30 cellular contexts compared by ENCODE assay signal in genomic region chr17:28324776-28325175, GRCh38. TPM values are rescaled to one million over a fixed set of nuclear protein-coding genes. Genes with fewer than 3 reads are reported as not detected.
DNase-seq lines count a peak whose midpoint lies in the region; ATAC-seq and TF ChIP-seq lines count a peak whose summit lies in the region.
"Had no signal": no experiment of that assay in that cellular context is flagged by ENCODE, and none has a peak within 500 bp of the region (broad histone marks: within the 10 kb centered on the region; RNA-seq: fewer than 3 reads in every experiment).

No MANE protein-coding gene starts in this region.

- no peak for TF ChIP-seq CTCF in Caco-2 (IDR thresholded peaks at IDR 0.05; ENCODE audit: insufficient read depth in 1 of 2, low read depth in 1 of 2, low read length in 1 of 2, severe bottlenecking in 1 of 2, unreplicated experiment in 1 of 2)
- TF ChIP-seq CTCF in NB4 (IDR thresholded peaks at IDR 0.05; ENCODE audit: low read depth, low read length) = no peak
- no peak for TF ChIP-seq CTCF in osteoblast (IDR thresholded peaks at IDR 0.05; ENCODE audit: extremely low read depth, low read depth, low read length)

- H2AFZ ChIP-seq in osteoblast (ENCODE audit: low read length) = peak overlapping the region; percentile 10

- ATAC-seq in GM19455 (IDR thresholded peaks at IDR 0.05; ENCODE audit: unreplicated experiment) (no peak), HG03097 (IDR thresholded peaks at IDR 0.05; ENCODE audit: low FRiP score, unreplicated experiment) (no peak)
- ATAC-seq: activated CD4-positive, CD25-positive, alpha-beta regulatory T cell treated with anti-CD3 and anti-CD28 coated beads, Interleukin-2, amount 50 U/mL, for 24 hours; activated CD8-positive, alpha-beta T cell treated with anti-CD3 and anti-CD28 coated beads, Interleukin-2, amount 10 ng/mL, durations not matched to agents 7 days and 5 days; naive thymus-derived CD8-positive, alpha-beta T cell; psoas muscle; SK-N-SH treated with all-trans-retinoic acid at 6 μM for 48 hours; stimulated activated naive CD8-positive, alpha-beta T cell treated with anti-CD3 and anti-CD28 coated beads, Interleukin-15, Interleukin-2, amounts not matched to agents 100 U/mL and 50 U/mL, for 24 hours had no signal

- H3K36me3 Mint-ChIP-seq in Caco-2 (ENCODE audit: insufficient read depth, unreplicated experiment) = peaks cover 70% of the 10 kb centered on the region
- H3K36me3 Mint-ChIP-seq in dendritic cell treated with granulocyte-macrophage colony-stimulating factor and Interleukin-4, amounts not matched to agents 40 ng/mL and 50 ng/mL, for 4 days (ENCODE audit: low read depth) = peaks cover 34% of the 10 kb centered on the region

- no peak overlapping the region for H3K4me3 Mint-ChIP-seq in Caco-2 (ENCODE audit: unreplicated experiment)
- no peak overlapping the region for H3K4me3 Mint-ChIP-seq in dendritic cell treated with granulocyte-macrophage colony-stimulating factor and Interleukin-4, amounts not matched to agents 40 ng/mL and 50 ng/mL, for 4 days
- H3K4me3 Mint-ChIP-seq: activated CD8-positive, alpha-beta T cell treated with anti-CD3 and anti-CD28 coated beads, Interleukin-2, amount 10 ng/mL, durations not matched to agents 7 days and 5 days; naive thymus-derived CD8-positive, alpha-beta T cell had no signal

- H4K20me1 ChIP-seq in osteoblast (ENCODE audit: insufficient read depth, low read length) = peaks cover 5% of the 10 kb centered on the region

- intact Hi-C loops in Caco-2 (cut with micrococcal nuclease; ENCODE audit: unreplicated experiment) = loop anchor here (10.0 kb wide), 1 partner anchor 230 kb away; no protein-coding TSS in a partner anchor
- intact Hi-C loops in dendritic cell treated with granulocyte-macrophage colony-stimulating factor and Interleukin-4, amounts not matched to agents 40 ng/mL and 50 ng/mL, for 4 days (cut with micrococcal nuclease) = no loop called here

- POLR2A ChIA-PET in Caco-2 (lab: Charles Lee) = interaction anchor here (2.8 kb wide), 1 partner anchor 11 kb away, joined by 17 read pairs; the partner anchor contains the start of genes IFT20 and TNFAIP1

- H3K27me3 ChIP-seq in Caco-2 (replicated peaks; ENCODE audit: control insufficient read depth, insufficient read depth, low read length) (no peaks in the 10 kb centered on the region), osteoblast (ENCODE audit: insufficient read depth, low read length) (no peaks in the 10 kb centered on the region)
- H3K27me3 ChIP-seq: tibial nerve had no signal

- DNase-seq in Caco-2 (no peak), NB4 (ENCODE audit: low read depth) (peak; percentile 38), osteoblast (ENCODE audit: insufficient read length, low spot score, missing footprints) (no peak), iPS-NIHi11 (ENCODE audit: low spot score) (no peak)
- no peak for DNase-seq in activated CD4-positive, alpha-beta T cell treated with anti-CD3 and anti-CD28 coated beads for 4 hours
- DNase-seq: activated CD8-positive, alpha-beta T cell treated with anti-CD3 and anti-CD28 coated beads, Interleukin-2, amount 10 ng/mL, durations not matched to agents 7 days and 5 days; activated naive CD4-positive, alpha-beta T cell; activated T-cell treated with anti-CD3 and anti-CD28 coated beads, Interleukin-2, amount 50 U/mL, for 1 hour; amniotic stem cell; COR-L47; erythroblast; mammary epithelial cell; MM.1S; naive thymus-derived CD8-positive, alpha-beta T cell; NCI-H187; NCI-H226; psoas muscle; RPMI8226; small intestine; stimulated activated naive CD8-positive, alpha-beta T cell treated with anti-CD3 and anti-CD28 coated beads, Interleukin-15, Interleukin-2, amounts not matched to agents 100 U/mL and 50 U/mL, for 24 hours; T-helper 9 cell had no signal

- H3K9me3 ChIP-seq in Caco-2 (no peaks in the 10 kb centered on the region), osteoblast (ENCODE audit: low read depth, low read length) (no peaks in the 10 kb centered on the region)
- H3K9me3 ChIP-seq: psoas muscle, tibial nerve had no signal

- no peak for TF ChIP-seq POLR2A in NB4 (IDR thresholded peaks at IDR 0.05; ENCODE audit: extremely low read depth, insufficient read length)

- peaks cover 65% of the 10 kb centered on the region for H3K4me1 ChIP-seq in Caco-2
- H3K4me1 ChIP-seq in osteoblast (ENCODE audit: insufficient read depth, low read length) = peaks cover 6% of the 10 kb centered on the region

- H3K4me3 ChIP-seq in Caco-2 (ENCODE audit: low read depth, low read length) = no peak overlapping the region
- H3K4me3 ChIP-seq in NB4 (ENCODE audit: low read depth, low read length) = no peak overlapping the region
- H3K4me3 ChIP-seq in osteoblast (ENCODE audit: insufficient read depth, low read length) = no peak overlapping the region
- H3K4me3 ChIP-seq: psoas muscle, tibial nerve had no signal

- CTCF ChIA-PET in Caco-2 (lab: Charles Lee) = interaction anchor here (1.4 kb wide), 1 partner anchor 73 kb away, joined by 3 read pairs; no protein-coding TSS in a partner anchor

- no peak overlapping the region for H3K27ac ChIP-seq in osteoblast (ENCODE audit: low read depth, low read length)
- H3K27ac ChIP-seq: psoas muscle, tibial nerve had no signal

- H3K4me2 ChIP-seq in osteoblast (ENCODE audit: insufficient read depth, low read length) = no peak overlapping the region

- H3K36me3 ChIP-seq in Caco-2 (ENCODE audit: control insufficient read depth, insufficient read depth, low read length) (peaks cover 17% of the 10 kb centered on the region), osteoblast (ENCODE audit: insufficient read depth, low read length) (peaks cover 25% of the 10 kb centered on the region)

- no peaks in the 10 kb centered on the region for H3K27me3 Mint-ChIP-seq in Caco-2 (ENCODE audit: insufficient read depth, unreplicated experiment)
- H3K27me3 Mint-ChIP-seq in dendritic cell treated with granulocyte-macrophage colony-stimulating factor and Interleukin-4, amounts not matched to agents 40 ng/mL and 50 ng/mL, for 4 days = no peaks in the 10 kb centered on the region
- H3K27me3 Mint-ChIP-seq: naive thymus-derived CD8-positive, alpha-beta T cell had no signal

- no peaks in the 10 kb centered on the region for H3K9me3 Mint-ChIP-seq in Caco-2 (ENCODE audit: unreplicated experiment)
- no peaks in the 10 kb centered on the region for H3K9me3 Mint-ChIP-seq in dendritic cell treated with granulocyte-macrophage colony-stimulating factor and Interleukin-4, amounts not matched to agents 40 ng/mL and 50 ng/mL, for 4 days
- H3K9me3 Mint-ChIP-seq: naive thymus-derived CD8-positive, alpha-beta T cell had no signal

- peaks cover 73% of the 10 kb centered on the region for H3K4me1 Mint-ChIP-seq in Caco-2 (ENCODE audit: low read depth, unreplicated experiment)
- H3K4me1 Mint-ChIP-seq in dendritic cell treated with granulocyte-macrophage colony-stimulating factor and Interleukin-4, amounts not matched to agents 40 ng/mL and 50 ng/mL, for 4 days (ENCODE audit: low read depth) = peaks cover 20% of the 10 kb centered on the region

- no TSS peak for BruUV-seq in Caco-2 (replicated peaks; lab: Mats Ljungman, UMichigan)

- H3K79me2 ChIP-seq in osteoblast (ENCODE audit: insufficient read depth, low read length) = peaks cover 17% of the 10 kb centered on the region

- H3K27ac Mint-ChIP-seq in Caco-2 (ENCODE audit: unreplicated experiment) = peak overlapping the region; percentile 48
- H3K27ac Mint-ChIP-seq in dendritic cell treated with granulocyte-macrophage colony-stimulating factor and Interleukin-4, amounts not matched to agents 40 ng/mL and 50 ng/mL, for 4 days = peak overlapping the region; percentile 22
- H3K27ac Mint-ChIP-seq: activated CD8-positive, alpha-beta T cell treated with anti-CD3 and anti-CD28 coated beads, Interleukin-2, amount 10 ng/mL, durations not matched to agents 7 days and 5 days; naive thymus-derived CD8-positive, alpha-beta T cell had no signal

RNA-seq across cellular contexts. Expression of gene TMEM97, which starts 5.8 kb away (rescaled TPM):
- total RNA-seq in Caco-2 (2022) = 313 and 342 TPM in 2 replicates
- total RNA-seq in osteoblast = 20.6 TPM in 2 replicates

RNA-seq across cellular contexts. Expression of gene IFT20, which starts 10.5 kb away (rescaled TPM):
- total RNA-seq in Caco-2 (2022) = 86.3 and 89.9 TPM in 2 replicates
- 59.4 and 59.8 TPM in 2 replicates for total RNA-seq in osteoblast

RNA-seq across cellular contexts. Expression of gene TNFAIP1, which starts 10.8 kb away (rescaled TPM):
- total RNA-seq in Caco-2 (2022) (105 and 119 TPM in 2 replicates), osteoblast (31.8 and 33.3 TPM in 2 replicates)

RNA-seq across cellular contexts. Expression of gene POLDIP2, which starts 32.6 kb away (rescaled TPM):
- 257 and 265 TPM in 2 replicates for total RNA-seq in Caco-2 (2022)
- total RNA-seq in osteoblast = 82.9 and 84.6 TPM in 2 replicates

RNA-seq across cellular contexts. Expression of gene SEBOX, which starts 40.2 kb away (rescaled TPM):
- total RNA-seq in Caco-2 (2022) = not detected in 2 replicates
- total RNA-seq in osteoblast = not detected in 2 replicates
- total RNA-seq: activated CD8-positive, alpha-beta T cell treated with anti-CD3 and anti-CD28 coated beads, Interleukin-2, amount 10 ng/mL, durations not matched to agents 7 days and 5 days; cardiac septum; Daoy; frontal cortex; mammary epithelial cell; naive thymus-derived CD8-positive, alpha-beta T cell; psoas muscle; tibial nerve had no signal

Comparison
In these comparisons a context has a peak if more than half of its experiments do, and no peak if none do; other contexts are left out.
1. RNA of gene TMEM97, which starts 5.8 kb away (total RNA-seq): 313 to 342 TPM in Caco-2; 20.6 TPM in osteoblast; every median in the first group is over 10 times any median in the second.